Comparison of ENCODE assay signal across 27 cellular contexts in genomic region chr4:85520765-85521749, GRCh38. TPM values are rescaled to one million over a fixed set of nuclear protein-coding genes. Genes with fewer than 3 reads are reported as not detected.
DNase-seq lines count a peak whose midpoint lies in the region; ATAC-seq and TF ChIP-seq lines count a peak whose summit lies in the region.
"Had no signal": no experiment of that assay in that cellular context is flagged by ENCODE, and none has a peak within 500 bp of the region (broad histone marks: within the 10 kb centered on the region; RNA-seq: fewer than 3 reads in every experiment).

No MANE protein-coding gene starts in this region.

- H3K9me2 ChIP-seq in OCI-LY1 (ENCODE audit: low read depth, low read length), result no peaks in the 10 kb centered on the region

- H3K9me3 ChIP-seq in OCI-LY1 (ENCODE audit: low read length) (no peaks in the 10 kb centered on the region), cardiac muscle cell (ENCODE audit: low read depth) (no peaks in the 10 kb centered on the region)
- H3K9me3 ChIP-seq: breast epithelium, Peyer's patch, prostate gland, tibial nerve had no signal

- H3K4me3 ChIP-seq in OCI-LY1 (ENCODE audit: low read depth, low read length, poor library complexity, severe bottlenecking), result no peak overlapping the region
- no peak overlapping the region for H3K4me3 ChIP-seq in cardiac muscle cell
- H3K4me3 ChIP-seq in mesendoderm (ENCODE audit: low read length), result no peak overlapping the region
- H3K4me3 ChIP-seq: breast epithelium, Peyer's patch, prostate gland, tibial nerve had no signal

- H3K56ac ChIP-seq in mesendoderm (ENCODE audit: low read length), result no peak overlapping the region

- H4K5ac ChIP-seq in mesendoderm (ENCODE audit: low read length), result no peak overlapping the region

- DNase-seq in cardiac muscle cell (ENCODE audit: low read depth in 1 of 2, low spot score in 1 of 2), result peak; percentile 4 to 29
- DNase-seq in mesendoderm, result peak; percentile 74
- DNase-seq in effector CD8-positive, alpha-beta T cell (lab: John Stamatoyannopoulos, UW), result no peak
- no peak for DNase-seq in COLO829 (ENCODE audit: low spot score)
- DNase-seq: activated CD4-positive, alpha-beta T cell treated with anti-CD3 and anti-CD28 coated beads for 48 hours; activated naive CD4-positive, alpha-beta T cell treated with anti-CD3 and anti-CD28 coated beads, Interleukin-2, amount 50 U/mL, for 16 hours; amygdala; CD4-positive, alpha-beta memory T cell; MM.1S; NCI-H1930; NCI-H526; occipital lobe; Peyer's patch; SIG-M5; stimulated activated CD4-positive, alpha-beta T cell treated with anti-CD3 and anti-CD28 coated beads, Interleukin-4, amount 100 ng/mL, for 24 hours had no signal

- H2AK5ac ChIP-seq in mesendoderm (ENCODE audit: low read length), result no peak overlapping the region

- H4K8ac ChIP-seq in mesendoderm (ENCODE audit: low read depth, low read length), result no peak overlapping the region

- no peaks in the 10 kb centered on the region for H4K20me1 ChIP-seq in OCI-LY1 (ENCODE audit: insufficient read depth, low read length)

- no peak overlapping the region for H3K23ac ChIP-seq in mesendoderm (ENCODE audit: low read length)

- H2BK15ac ChIP-seq in mesendoderm (replicated peaks; ENCODE audit: low read depth), result no peak overlapping the region

- no peak overlapping the region for H2AFZ ChIP-seq in OCI-LY1 (ENCODE audit: low read length)

- TF ChIP-seq CTCF in OCI-LY1 (IDR thresholded peaks at IDR 0.05; ENCODE audit: low read length) (no peak), cardiac muscle cell (IDR thresholded peaks at IDR 0.05; ENCODE audit: low read depth, low read length) (no peak)

- H3K79me2 ChIP-seq in OCI-LY1 (ENCODE audit: insufficient read depth, low read length), result peaks cover 99% of the 10 kb centered on the region
- no peaks in the 10 kb centered on the region for H3K79me2 ChIP-seq in mesendoderm (ENCODE audit: control insufficient read depth, insufficient read depth, low read length)

- H3K36me3 ChIP-seq in OCI-LY1 (ENCODE audit: insufficient read depth, low read length) (peaks cover 60% of the 10 kb centered on the region), cardiac muscle cell (no peaks in the 10 kb centered on the region), mesendoderm (ENCODE audit: control insufficient read depth, insufficient read depth, low read length) (no peaks in the 10 kb centered on the region)
- H3K36me3 ChIP-seq: breast epithelium, Peyer's patch, prostate gland, tibial nerve had no signal

- no peak overlapping the region for H2BK120ac ChIP-seq in mesendoderm (ENCODE audit: low read depth, low read length)

- no peak overlapping the region for H3K18ac ChIP-seq in mesendoderm (ENCODE audit: low read length)

- H3K4me2 ChIP-seq in OCI-LY1 (ENCODE audit: low read length) (peak overlapping the region; percentile 14; the same call in 1 of the 2 replicates), mesendoderm (ENCODE audit: low read length) (no peak overlapping the region)
- H3K4me2 ChIP-seq: KMS-11 had no signal

- H3K4me1 ChIP-seq in OCI-LY1 (ENCODE audit: insufficient read depth, low read length, severe bottlenecking) (peaks cover 54% of the 10 kb centered on the region), cardiac muscle cell (ENCODE audit: low read depth) (peaks cover 19% of the 10 kb centered on the region), mesendoderm (ENCODE audit: control insufficient read depth, low read depth, low read length) (no peaks in the 10 kb centered on the region)
- H3K4me1 ChIP-seq: breast epithelium, Peyer's patch, prostate gland had no signal

- H3K27ac ChIP-seq in OCI-LY1 (ENCODE audit: low read depth, low read length, poor library complexity, severe bottlenecking) (peak overlapping the region; percentile 52), cardiac muscle cell (no peak overlapping the region), mesendoderm (ENCODE audit: low read depth, low read length) (no peak overlapping the region)
- H3K27ac ChIP-seq: breast epithelium, epithelial cell of prostate, HL-60, KMS-11, Peyer's patch, prostate gland, tibial nerve had no signal

- no peak overlapping the region for H2BK5ac ChIP-seq in mesendoderm (ENCODE audit: low read length)

- no peaks in the 10 kb centered on the region for H3F3A ChIP-seq in OCI-LY1 (ENCODE audit: insufficient read depth, low read length)

- H3K27me3 ChIP-seq in OCI-LY1 (ENCODE audit: insufficient read depth, low read length), result no peaks in the 10 kb centered on the region
- H3K27me3 ChIP-seq in cardiac muscle cell, result no peaks in the 10 kb centered on the region
- H3K27me3 ChIP-seq in mesendoderm (ENCODE audit: insufficient read depth, low read length, poor library complexity), result no peaks in the 10 kb centered on the region
- H3K27me3 ChIP-seq: breast epithelium, Peyer's patch, tibial nerve had no signal

- WGBS in mesendoderm (ENCODE audit: extremely low coverage, insufficient coverage, low lambda C conversion rate), result 100% methylated on average over 1 of the region's 5 CpGs

- no peaks in the 10 kb centered on the region for H3K79me1 ChIP-seq in mesendoderm (ENCODE audit: low read length)

- H3K9ac ChIP-seq in OCI-LY1 (ENCODE audit: low read length) (no peak overlapping the region), mesendoderm (ENCODE audit: low read length) (no peak overlapping the region)
- H3K9ac ChIP-seq: KMS-11 had no signal

- H3K4ac ChIP-seq in mesendoderm (ENCODE audit: low read depth, low read length), result no peak overlapping the region

- ATAC-seq in GM19463 (IDR thresholded peaks at IDR 0.05; ENCODE audit: unreplicated experiment) (peak; percentile 46), GM18867 (IDR thresholded peaks at IDR 0.05; ENCODE audit: unreplicated experiment) (no peak), HG03025 (IDR thresholded peaks at IDR 0.05; ENCODE audit: low FRiP score, unreplicated experiment) (no peak)
- ATAC-seq: activated T-helper 17 cell treated with anti-CD3 and anti-CD28 coated beads, Interleukin-2, amount 50 U/mL, for 72 hours; natural killer cell treated with Interleukin-12 subunit alpha and Interleukin-12 subunit beta and Interleukin-15 and Interleukin-18, amount 100 ng/mL, for 72 hours had no signal

RNA-seq across cellular contexts. Expression of gene ARHGAP24, which starts 46.1 kb away (rescaled TPM):
- 8.6 and 10.4 TPM in 2 replicates for total RNA-seq in cardiac muscle cell
- 5.1 and 9.7 TPM in 2 replicates for polyA plus RNA-seq in cardiac muscle cell
- 0.69 TPM for polyA plus RNA-seq in mesendoderm (2013, experiment 1 of 2)
- 0.52 TPM for polyA plus RNA-seq in mesendoderm (2013, experiment 2 of 2)
- total RNA-seq: CD4-positive, alpha-beta memory T cell had no signal

Comparison
In these comparisons a context has a peak if more than half of its experiments do, and no peak if none do; other contexts are left out.
1. DNase-seq: peak in cardiac muscle cell (2 of 2) and mesendoderm (single experiment); none in effector CD8-positive, alpha-beta T cell (single experiment) and COLO829 (single experiment).